In genomic region chr1:67571406-67571805, GRCh38 we compare ENCODE assay signal across 32 cellular contexts.
DNase-seq lines count a peak whose midpoint lies in the region; ATAC-seq, FAIRE-seq and TF ChIP-seq lines count a peak whose summit lies in the region.
"Had no signal": no experiment of that assay in that cellular context is flagged by ENCODE, and none has a peak within 500 bp of the region (broad histone marks: within the 10 kb centered on the region; RNA-seq: fewer than 3 reads in every experiment).

No MANE protein-coding gene starts in this region.

- peaks cover 2% of the 10 kb centered on the region for H3K9me1 ChIP-seq in keratinocyte (ENCODE audit: control insufficient read depth, extremely low read depth, insufficient read depth, low read length)

- no peaks in the 10 kb centered on the region for H3K79me2 ChIP-seq in keratinocyte (ENCODE audit: control insufficient read depth, insufficient read depth, low read length)

- H3K27ac ChIP-seq in RWPE1 (peak overlapping the region; percentile 95), keratinocyte (ENCODE audit: control insufficient read depth, insufficient read depth, low read length) (peak overlapping the region; percentile 98)
- H3K27ac ChIP-seq: neutrophil, SK-N-MC, spleen, suprapubic skin had no signal

- H3K4me3 Mint-ChIP-seq in HFFc6 = no peak overlapping the region
- H3K4me3 Mint-ChIP-seq: activated CD4-positive, alpha-beta memory T cell treated with anti-CD3 and anti-CD28 coated beads for 36 hours; IgD-negative memory B cell; stimulated activated effector memory CD8-positive, alpha-beta T cell treated with anti-CD3 and anti-CD28 coated beads, Interleukin-12 subunit alpha, Interleukin-12 subunit beta, amount 100 ng/mL, for 72 hours had no signal

- POLR2A ChIA-PET in RWPE1 (lab: Yijun Ruan, JAX; ENCODE audit: low non-redundant PET) = interaction anchor here (0.9 to 3.9 kb wide), 2 partner anchors 10 to 114 kb away, joined by 3 to 33 read pairs; partner anchors contain the start of gene GADD45A

- H3K4me1 Mint-ChIP-seq in HFFc6 (ENCODE audit: low read depth) = peaks cover 80% of the 10 kb centered on the region
- H3K4me1 Mint-ChIP-seq: IgD-negative memory B cell; stimulated activated effector memory CD8-positive, alpha-beta T cell treated with anti-CD3 and anti-CD28 coated beads, Interleukin-12 subunit alpha, Interleukin-12 subunit beta, amount 100 ng/mL, for 72 hours had no signal

- DNase-seq in HFFc6 (no peak), RWPE1 (ENCODE audit: low spot score) (no peak), keratinocyte (ENCODE audit: low read depth, low spot score) (no peak), ACHN (no peak), HT-29 (ENCODE audit: low spot score) (no peak)
- DNase-seq in stimulated activated CD4-positive, alpha-beta T cell treated with anti-CD3 and anti-CD28 coated beads, Interleukin-2, amount 100 ng/mL, for 24 hours = no peak
- DNase-seq: activated CD4-positive, alpha-beta memory T cell treated with anti-CD3 and anti-CD28 coated beads for 36 hours; activated CD4-positive, CD25-positive, alpha-beta regulatory T cell treated with anti-CD3 and anti-CD28 coated beads, Interleukin-2, amount 50 U/mL, for 72 hours; activated CD8-positive, alpha-beta memory T cell treated with anti-CD3 and anti-CD28 coated beads, Interleukin-2, amount 50 U/mL, for 48 hours; central memory CD4-positive, alpha-beta T cell; dermis blood vessel endothelial cell; esophagus squamous epithelium; hippocampal formation; left colon; mesenchymal stem cell; NCI-H1048; NCI-H187 treated with DMSO at 0.1 percent for 48 hours; NCI-H526 treated with DMSO at 0.1 percent for 48 hours; spleen; stimulated activated CD4-positive, alpha-beta T cell treated with anti-CD3 and anti-CD28 coated beads, Interleukin-2, amount 100 ng/mL, for 48 hours; uterus had no signal

- H4K20me1 ChIP-seq in keratinocyte (ENCODE audit: control insufficient read depth, extremely low read depth, insufficient read depth, low read length) = no peaks in the 10 kb centered on the region

- peak overlapping the region; percentile 90 for H3K27ac Mint-ChIP-seq in HFFc6
- H3K27ac Mint-ChIP-seq: activated CD4-positive, alpha-beta memory T cell treated with anti-CD3 and anti-CD28 coated beads for 36 hours; activated naive CD4-positive, alpha-beta T cell treated with anti-CD3 and anti-CD28 coated beads, Interleukin-2, amount 50 U/mL, for 72 hours; stimulated activated effector memory CD8-positive, alpha-beta T cell treated with anti-CD3 and anti-CD28 coated beads, Interleukin-12 subunit alpha, Interleukin-12 subunit beta, amount 100 ng/mL, for 72 hours had no signal

- ATAC-seq in GM19467 (IDR thresholded peaks at IDR 0.05; ENCODE audit: unreplicated experiment) = no peak
- ATAC-seq: activated naive CD4-positive, alpha-beta T cell treated with anti-CD3 and anti-CD28 coated beads, Interleukin-2, amount 50 U/mL, for 72 hours; left colon; stimulated activated effector memory CD8-positive, alpha-beta T cell treated with anti-CD3 and anti-CD28 coated beads, Interleukin-12 subunit alpha, Interleukin-12 subunit beta, amount 100 ng/mL, for 72 hours had no signal

- no peak overlapping the region for H2AFZ ChIP-seq in keratinocyte (ENCODE audit: control insufficient read depth, low read length)

- peaks cover 14% of the 10 kb centered on the region for H3K36me3 Mint-ChIP-seq in HFFc6 (ENCODE audit: low read depth)
- H3K36me3 Mint-ChIP-seq: activated CD4-positive, alpha-beta memory T cell treated with anti-CD3 and anti-CD28 coated beads for 36 hours; activated naive CD4-positive, alpha-beta T cell treated with anti-CD3 and anti-CD28 coated beads, Interleukin-2, amount 50 U/mL, for 72 hours; IgD-negative memory B cell; stimulated activated effector memory CD8-positive, alpha-beta T cell treated with anti-CD3 and anti-CD28 coated beads, Interleukin-12 subunit alpha, Interleukin-12 subunit beta, amount 100 ng/mL, for 72 hours had no signal

- peaks cover 58% of the 10 kb centered on the region for H3K4me1 ChIP-seq in keratinocyte (ENCODE audit: control insufficient read depth, extremely low read depth, insufficient read depth, low read length)
- H3K4me1 ChIP-seq in skeletal muscle satellite cell (ENCODE audit: control insufficient read depth, insufficient read depth, low read length) = peaks cover 42% of the 10 kb centered on the region
- H3K4me1 ChIP-seq: spleen, uterus had no signal

- no peaks in the 10 kb centered on the region for H3K9me3 Mint-ChIP-seq in HFFc6
- H3K9me3 Mint-ChIP-seq: activated CD4-positive, alpha-beta memory T cell treated with anti-CD3 and anti-CD28 coated beads for 36 hours; activated naive CD4-positive, alpha-beta T cell treated with anti-CD3 and anti-CD28 coated beads, Interleukin-2, amount 50 U/mL, for 72 hours; IgD-negative memory B cell; stimulated activated effector memory CD8-positive, alpha-beta T cell treated with anti-CD3 and anti-CD28 coated beads, Interleukin-12 subunit alpha, Interleukin-12 subunit beta, amount 100 ng/mL, for 72 hours had no signal

- H3K4me2 ChIP-seq in keratinocyte (ENCODE audit: control insufficient read depth, extremely low read depth, insufficient read depth, low read depth, low read length) (peak overlapping the region; percentile 80), skeletal muscle satellite cell (ENCODE audit: low read length) (no peak overlapping the region)

- no peaks in the 10 kb centered on the region for H3K36me3 ChIP-seq in keratinocyte (ENCODE audit: control insufficient read depth in 2 of 2, extremely low read depth in 1 of 2, insufficient read depth in 2 of 2, low read length in 2 of 2)
- no peaks in the 10 kb centered on the region for H3K36me3 ChIP-seq in skeletal muscle satellite cell (ENCODE audit: insufficient read depth, low read length)
- H3K36me3 ChIP-seq: esophagus squamous epithelium, neutrophil, spleen, suprapubic skin, uterus had no signal

- FAIRE-seq in keratinocyte (lab: Jason Lieb, UNC) = no peak
- FAIRE-seq: frontal cortex, H54, TTC549 had no signal

- dilution Hi-C loops in keratinocyte (cut with MboI; ENCODE audit: extremely low pct_ligation_motif_present, low sequenced_read_pairs) = no loop called here

- H3K9ac ChIP-seq in keratinocyte (ENCODE audit: control insufficient read depth, extremely low read depth, insufficient read depth, low read length) (peak overlapping the region; percentile 74), skeletal muscle satellite cell (ENCODE audit: low read depth, low read length) (peak overlapping the region; percentile 66)

- TF ChIP-seq CTCF in HFFc6 (IDR thresholded peaks at IDR 0.05) (no peak), RWPE1 (conservative IDR thresholded peaks at IDR 0.05; ENCODE audit: low read depth) (no peak), keratinocyte (optimal IDR thresholded peaks at IDR 0.05 in 1 of 3, IDR thresholded peaks at IDR 0.05 in 1 of 3, conservative IDR thresholded peaks at IDR 0.05 in 1 of 3; ENCODE audit: extremely low read depth in 1 of 3, insufficient read depth in 2 of 3, low read length in 3 of 3) (no peak)

- CTCF ChIA-PET in RWPE1 (lab: Yijun Ruan, JAX) = interaction anchor here (0.7 to 2.1 kb wide), 4 partner anchors 10 to 188 kb away, joined by 3 to 8 read pairs (median 4); no protein-coding TSS in a partner anchor

- H3K27me3 ChIP-seq in keratinocyte (ENCODE audit: control insufficient read depth, extremely low read depth, insufficient read depth, low read length) = no peaks in the 10 kb centered on the region
- H3K27me3 ChIP-seq in skeletal muscle satellite cell (ENCODE audit: control insufficient read depth, insufficient read depth, low read length) = no peaks in the 10 kb centered on the region
- H3K27me3 ChIP-seq: esophagus squamous epithelium, neutrophil, spleen, suprapubic skin, uterus had no signal

- H3K27me3 Mint-ChIP-seq in HFFc6 (ENCODE audit: insufficient read depth) = no peaks in the 10 kb centered on the region; the same call in 1 of the 2 replicates
- H3K27me3 Mint-ChIP-seq: activated CD4-positive, alpha-beta memory T cell treated with anti-CD3 and anti-CD28 coated beads for 36 hours had no signal

- H3K4me3 ChIP-seq in keratinocyte (ENCODE audit: control insufficient read depth in 2 of 3, extremely low read depth in 1 of 3, insufficient read depth in 2 of 3, low read depth in 1 of 3, low read length in 3 of 3) (no peak overlapping the region), skeletal muscle satellite cell (ENCODE audit: low read length) (no peak overlapping the region)
- H3K4me3 ChIP-seq: esophagus squamous epithelium, SK-N-MC, spleen, suprapubic skin, uterus had no signal

- in situ Hi-C loops in ACHN (cut with HindIII; ENCODE audit: low pct_ligation_motif_present, low pct_unique_long_range_greater_than_20kb, low sequenced_read_pairs) = no loop called here

- no peaks in the 10 kb centered on the region for H3K9me3 ChIP-seq in keratinocyte (ENCODE audit: control insufficient read depth, low read depth, low read length)
- H3K9me3 ChIP-seq in skeletal muscle satellite cell (replicated peaks; ENCODE audit: low read length) = no peaks in the 10 kb centered on the region
- H3K9me3 ChIP-seq: esophagus squamous epithelium, neutrophil, spleen, suprapubic skin, uterus had no signal
